In genomic region chr19:16611121-16611520, GRCh38 we compare ENCODE assay signal across 20 cellular contexts.
DNase-seq lines count a peak whose midpoint lies in the region; ATAC-seq and TF ChIP-seq lines count a peak whose summit lies in the region.
"Had no signal": no experiment of that assay in that cellular context is flagged by ENCODE, and none has a peak within 500 bp of the region (broad histone marks: within the 10 kb centered on the region; RNA-seq: fewer than 3 reads in every experiment).

No MANE protein-coding gene starts in this region.

- H3K9ac ChIP-seq in parathyroid adenoma: no peak overlapping the region
- H3K9ac ChIP-seq: BLaER1 had no signal

- H3K4me3 Mint-ChIP-seq in activated naive CD8-positive, alpha-beta T cell treated with anti-CD3 and anti-CD28 coated beads, Interleukin-2, amount 50 U/mL, for 24 hours: no peak overlapping the region

- no peaks in the 10 kb centered on the region for H3K36me3 ChIP-seq in parathyroid adenoma (ENCODE audit: control insufficient read depth, insufficient read depth, low read length)

- no peaks in the 10 kb centered on the region for H3K27me3 Mint-ChIP-seq in activated naive CD8-positive, alpha-beta T cell treated with anti-CD3 and anti-CD28 coated beads, Interleukin-2, amount 50 U/mL, for 24 hours
- H3K27me3 Mint-ChIP-seq: IgD-negative memory B cell had no signal

- no peaks in the 10 kb centered on the region for H3K27me3 ChIP-seq in parathyroid adenoma (ENCODE audit: control insufficient read depth, insufficient read depth, low read length)
- H3K27me3 ChIP-seq: BLaER1 had no signal

- peaks cover 51% of the 10 kb centered on the region for H3K79me2 ChIP-seq in parathyroid adenoma

- peaks cover 29% of the 10 kb centered on the region for H3K4me1 ChIP-seq in parathyroid adenoma

- H3K4me2 ChIP-seq in parathyroid adenoma (ENCODE audit: low read length): peak overlapping the region; percentile 61
- H3K4me2 ChIP-seq: BLaER1 had no signal

- H3K27ac ChIP-seq in parathyroid adenoma: peak overlapping the region; percentile 68
- H3K27ac ChIP-seq: BLaER1 had no signal

- H3K4me3 ChIP-seq in parathyroid adenoma (ENCODE audit: low read depth, low read length): no peak overlapping the region
- H3K4me3 ChIP-seq: BLaER1, mucosa of descending colon had no signal

- peaks cover 45% of the 10 kb centered on the region for H3K4me1 Mint-ChIP-seq in activated naive CD8-positive, alpha-beta T cell treated with anti-CD3 and anti-CD28 coated beads, Interleukin-2, amount 50 U/mL, for 24 hours

- no peak for TF ChIP-seq CTCF in parathyroid adenoma (IDR thresholded peaks at IDR 0.05)

- ATAC-seq in activated naive CD8-positive, alpha-beta T cell treated with anti-CD3 and anti-CD28 coated beads, Interleukin-2, amount 50 U/mL, for 24 hours: no peak
- ATAC-seq in HG02610 (IDR thresholded peaks at IDR 0.05; ENCODE audit: unreplicated experiment): no peak
- ATAC-seq: mucosa of descending colon had no signal

- peak overlapping the region; percentile 43 for H3K27ac Mint-ChIP-seq in activated naive CD8-positive, alpha-beta T cell treated with anti-CD3 and anti-CD28 coated beads, Interleukin-2, amount 50 U/mL, for 24 hours

- H3K36me3 Mint-ChIP-seq in activated naive CD8-positive, alpha-beta T cell treated with anti-CD3 and anti-CD28 coated beads, Interleukin-2, amount 50 U/mL, for 24 hours (ENCODE audit: low read depth): no peaks in the 10 kb centered on the region
- H3K36me3 Mint-ChIP-seq: IgD-negative memory B cell had no signal

- DNase-seq in NCI-H2107 treated with DMSO at 0.1 percent for 48 hours (lab: John Stamatoyannopoulos, UW; ENCODE audit: unreplicated experiment): peak; percentile 45
- no peak for DNase-seq in NCI-H2107 (lab: John Stamatoyannopoulos, UW)
- DNase-seq in DMS79 treated with DMSO at 0.1 percent for 48 hours (lab: John Stamatoyannopoulos, UW): peak; percentile 89
- DNase-seq in activated naive CD8-positive, alpha-beta T cell treated with anti-CD3 and anti-CD28 coated beads, Interleukin-2, amount 50 U/mL, for 24 hours: no peak
- no peak for DNase-seq in AML-193 (lab: John Stamatoyannopoulos, UW)
- no peak for DNase-seq in cerebellar nuclear complex (lab: John Stamatoyannopoulos, UW)
- DNase-seq: 8988T; activated CD4-positive, alpha-beta T cell treated with anti-CD3 and anti-CD28 coated beads, Interleukin-2, amount 50 U/mL, for 4 hours; effector memory CD4-positive, alpha-beta T cell; GOT3; hippocampal formation; kidney; NCI-H2081; NCI-H774; stimulated activated CD4-positive, alpha-beta T cell treated with anti-CD3 and anti-CD28 coated beads, Interleukin-4, amount 100 ng/mL, for 1 hour had no signal

- H2AFZ ChIP-seq in parathyroid adenoma: no peak overlapping the region

- H3K9me3 ChIP-seq in parathyroid adenoma (ENCODE audit: control insufficient read depth, low read length): no peaks in the 10 kb centered on the region
- H3K9me3 ChIP-seq: BLaER1, mucosa of descending colon had no signal

- no peaks in the 10 kb centered on the region for H3K9me3 Mint-ChIP-seq in activated naive CD8-positive, alpha-beta T cell treated with anti-CD3 and anti-CD28 coated beads, Interleukin-2, amount 50 U/mL, for 24 hours
- H3K9me3 Mint-ChIP-seq: IgD-negative memory B cell had no signal

Comparison
In these comparisons a context has a peak if more than half of its experiments do, and no peak if none do; other contexts are left out.
1. DNase-seq: peak in NCI-H2107 treated with DMSO at 0.1 percent for 48 hours (single experiment) and DMS79 treated with DMSO at 0.1 percent for 48 hours (single experiment); none in NCI-H2107 (single experiment), activated naive CD8-positive, alpha-beta T cell treated with anti-CD3 and anti-CD28 coated beads, Interleukin-2, amount 50 U/mL, for 24 hours (single experiment), AML-193 (0 of 2) and cerebellar nuclear complex (0 of 2).